In the genomic region with DNA sequence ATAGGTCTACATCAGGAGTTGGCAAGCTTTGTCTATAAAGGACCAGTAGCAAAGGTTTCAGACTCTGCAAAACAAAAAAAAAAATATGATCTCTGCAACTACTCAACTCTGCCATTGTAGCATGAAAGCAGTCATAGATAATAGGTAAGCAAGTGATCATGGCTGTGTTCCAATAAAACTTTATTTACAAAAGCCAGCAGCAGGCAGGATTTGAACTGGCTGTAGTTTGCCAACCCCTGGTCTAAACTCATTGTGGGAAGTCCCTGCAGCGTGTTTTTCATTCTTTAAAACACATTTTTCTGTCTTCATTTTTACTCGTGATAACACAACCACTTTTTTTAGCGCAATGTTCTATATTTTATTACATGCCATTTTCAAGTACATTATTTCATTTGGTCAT, we compare ENCODE assay signal across 30 cellular contexts.
"Had no signal": no experiment of that assay in that cellular context is flagged by ENCODE, and none has a peak within 500 bp of the region (broad histone marks: within the 10 kb centered on the region; RNA-seq: fewer than 3 reads in every experiment).

No MANE protein-coding gene starts in this region.

- H3K4me2 ChIP-seq: smooth muscle cell had no signal

- H3K4me3 ChIP-seq: left ventricle myocardium inferior, lung, pancreas, prostate gland, sigmoid colon, smooth muscle cell, stomach, testis, thyroid gland, transverse colon, upper lobe of left lung, vagina had no signal

- H3K4me1 Mint-ChIP-seq: immature natural killer cell, mesothelial cell of epicardium had no signal

- H3K27ac Mint-ChIP-seq: immature natural killer cell; mesothelial cell of epicardium; natural killer cell treated with Interleukin-12 subunit alpha and Interleukin-12 subunit beta and Interleukin-15 and Interleukin-18, amount 100 ng/mL, for 72 hours; stimulated activated memory B cell treated with anti-CD40 and anti-IgM and Interleukin-4, amounts not matched to agents 10 μg/mL and 1 μg/mL and 100 μg/mL, for 72 hours had no signal

- H3K27me3 Mint-ChIP-seq: naive B cell; stimulated activated memory B cell treated with anti-CD40 and anti-IgM and Interleukin-4, amounts not matched to agents 10 μg/mL and 1 μg/mL and 100 μg/mL, for 72 hours had no signal

- H3K27ac ChIP-seq: left ventricle myocardium inferior, pancreas, prostate gland, sigmoid colon, stomach, testis, thyroid gland, transverse colon, upper lobe of left lung, vagina had no signal

- ATAC-seq: left colon; natural killer cell treated with Interleukin-12 subunit alpha and Interleukin-12 subunit beta and Interleukin-15 and Interleukin-18, amount 100 ng/mL, for 72 hours; pancreas; right cardiac atrium; stimulated activated memory B cell treated with anti-CD40 and anti-IgM and Interleukin-4, amounts not matched to agents 10 μg/mL and 1 μg/mL and 100 μg/mL, for 72 hours had no signal

- DNase-seq: hypothalamus; immature natural killer cell; kidney; left colon; left ventricle myocardium inferior; naive B cell; nucleus accumbens; pancreas; posterior cingulate gyrus; retina; right cardiac atrium; sigmoid colon; stimulated activated CD4-positive, alpha-beta T cell treated with anti-CD3 and anti-CD28 coated beads, Interleukin-1b, Interleukin-23, amount 100 ng/mL, for 48 hours; stimulated activated CD4-positive, alpha-beta T cell treated with anti-CD3 and anti-CD28 coated beads, Interleukin-2, amount 100 ng/mL, for 48 hours; stimulated activated CD4-positive, alpha-beta T cell treated with anti-CD3 and anti-CD28 coated beads, Interleukin-4, amount 100 ng/mL, for 4 hours; stimulated activated CD8-positive, alpha-beta memory T cell treated with anti-CD3 and anti-CD28 coated beads, Interleukin-4, amount 100 ng/mL, for 48 hours; stimulated activated naive CD4-positive, alpha-beta T cell treated with Interleukin-2 at 50 U/mL for 16 hours; stomach; thyroid gland; transverse colon; upper lobe of left lung had no signal

- H3K4me1 ChIP-seq: left ventricle myocardium inferior, pancreas, prostate gland, sigmoid colon, stomach, testis, thyroid gland, transverse colon, upper lobe of left lung, vagina had no signal

- H3K36me3 ChIP-seq: left ventricle myocardium inferior, pancreas, prostate gland, sigmoid colon, stomach, thyroid gland, transverse colon, upper lobe of left lung, vagina had no signal

- H3K9me3 ChIP-seq: pancreas, prostate gland, testis, thyroid gland, transverse colon, upper lobe of left lung, vagina had no signal

- H3K27me3 ChIP-seq: pancreas, sigmoid colon, stomach, testis, thyroid gland, transverse colon, upper lobe of left lung, vagina had no signal

- H3K4me3 Mint-ChIP-seq: immature natural killer cell; mesothelial cell of epicardium; naive B cell; natural killer cell treated with Interleukin-12 subunit alpha and Interleukin-12 subunit beta and Interleukin-15 and Interleukin-18, amount 100 ng/mL, for 72 hours; neural crest cell; stimulated activated memory B cell treated with anti-CD40 and anti-IgM and Interleukin-4, amounts not matched to agents 10 μg/mL and 1 μg/mL and 100 μg/mL, for 72 hours had no signal
